Comparison of ENCODE assay signal across 22 cellular contexts in the genomic region with DNA sequence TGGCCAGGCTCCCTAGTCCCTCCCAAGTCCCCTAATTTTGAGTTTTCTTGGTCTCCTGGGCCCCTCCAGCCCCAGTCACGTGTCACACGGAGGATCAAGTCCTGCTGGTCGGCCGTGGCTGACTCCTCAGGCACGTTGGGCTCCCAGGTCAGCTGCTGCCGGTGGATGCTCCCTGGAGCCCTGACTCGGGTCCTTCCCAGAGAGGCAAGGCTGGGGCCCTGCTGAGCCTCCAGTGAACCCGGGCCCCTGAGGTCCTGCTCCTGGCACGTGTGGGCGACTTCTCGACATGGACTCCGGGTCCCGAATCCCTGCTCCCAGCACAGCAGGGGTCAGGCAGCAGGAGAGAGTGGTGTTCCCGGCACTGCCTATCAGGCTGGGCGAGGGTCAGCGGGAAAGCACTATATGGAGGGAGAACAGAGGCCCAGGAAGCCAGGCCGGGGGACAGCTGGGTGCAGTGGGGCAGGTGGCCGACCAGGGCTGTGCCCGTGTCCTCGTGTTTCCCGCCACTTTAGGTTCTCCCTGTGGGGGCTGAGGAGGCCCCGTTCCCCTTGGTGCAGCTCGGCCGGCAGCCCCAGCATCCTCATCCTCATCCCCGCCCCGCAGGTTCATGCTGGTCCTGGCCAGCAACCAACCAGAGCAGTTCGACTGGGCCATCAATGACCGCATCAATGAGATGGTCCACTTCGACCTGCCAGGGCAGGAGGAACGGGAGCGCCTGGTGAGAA. TPM values are rescaled to one million over a fixed set of nuclear protein-coding genes. Genes with fewer than 3 reads are reported as not detected.
"Had no signal": no experiment of that assay in that cellular context is flagged by ENCODE, and none has a peak within 500 bp of the region (broad histone marks: within the 10 kb centered on the region; RNA-seq: fewer than 3 reads in every experiment).

No MANE protein-coding gene starts in this region.

- H3K4me1 Mint-ChIP-seq: immature natural killer cell; memory B cell; naive B cell; nephron; stimulated activated naive B cell treated with anti-CD40 and anti-IgM and Interleukin-4, amounts not matched to agents 10 μg/mL and 1 μg/mL and 100 μg/mL, for 72 hours had no signal

- H3K27ac Mint-ChIP-seq: dendritic cell treated with granulocyte-macrophage colony-stimulating factor and Interleukin-4, amounts not matched to agents 40 ng/mL and 50 ng/mL, for 4 days; effector memory CD8-positive, alpha-beta T cell; immature natural killer cell; memory B cell; nephron; stimulated activated naive B cell treated with anti-CD40 and anti-IgM and Interleukin-4, amounts not matched to agents 10 μg/mL and 1 μg/mL and 100 μg/mL, for 72 hours had no signal

- H3K9me3 ChIP-seq: thyroid gland had no signal

- H3K4me1 ChIP-seq: esophagus muscularis mucosa, gastroesophageal sphincter, left ventricle myocardium inferior, lower lobe of right lung, spleen, thyroid gland, upper lobe of left lung, uterus had no signal

- DNase-seq: effector memory CD8-positive, alpha-beta T cell; glutamatergic neuron; immature natural killer cell; left ventricle myocardium inferior; lower lobe of right lung; midbrain; naive B cell; spleen; stimulated activated CD4-positive, alpha-beta T cell treated with anti-CD3 and anti-CD28 coated beads, Interleukin-15, amount 100 ng/mL, for 24 hours; stimulated activated CD4-positive, alpha-beta T cell treated with anti-CD3 and anti-CD28 coated beads, Interleukin-1b, Interleukin-23, amount 100 ng/mL, for 48 hours; stimulated activated CD4-positive, alpha-beta T cell treated with anti-CD3 and anti-CD28 coated beads, Interleukin-4, amount 100 ng/mL, for 24 hours; stimulated activated naive B cell treated with anti-CD40 and anti-IgM and Interleukin-4, amounts not matched to agents 10 μg/mL and 1 μg/mL and 100 μg/mL, for 72 hours; thyroid gland; uterus had no signal

- H3K4me3 Mint-ChIP-seq: dendritic cell treated with granulocyte-macrophage colony-stimulating factor and Interleukin-4, amounts not matched to agents 40 ng/mL and 50 ng/mL, for 4 days; effector memory CD8-positive, alpha-beta T cell; immature natural killer cell; memory B cell; naive B cell; nephron; stimulated activated naive B cell treated with anti-CD40 and anti-IgM and Interleukin-4, amounts not matched to agents 10 μg/mL and 1 μg/mL and 100 μg/mL, for 72 hours had no signal

- H3K27me3 Mint-ChIP-seq: dendritic cell treated with granulocyte-macrophage colony-stimulating factor and Interleukin-4, amounts not matched to agents 40 ng/mL and 50 ng/mL, for 4 days; effector memory CD8-positive, alpha-beta T cell; memory B cell; naive B cell; stimulated activated naive B cell treated with anti-CD40 and anti-IgM and Interleukin-4, amounts not matched to agents 10 μg/mL and 1 μg/mL and 100 μg/mL, for 72 hours had no signal

- H3K9me3 Mint-ChIP-seq: effector memory CD8-positive, alpha-beta T cell had no signal

- H3K4me3 ChIP-seq: esophagus muscularis mucosa, gastroesophageal sphincter, left ventricle myocardium inferior, lower lobe of right lung, spleen, thyroid gland, upper lobe of left lung, uterus had no signal

- H3K36me3 ChIP-seq: uterus had no signal

- H3K27me3 ChIP-seq: esophagus muscularis mucosa, gastroesophageal sphincter, spleen, thyroid gland, upper lobe of left lung, uterus had no signal

- ATAC-seq: effector memory CD8-positive, alpha-beta T cell; gastroesophageal sphincter; lower lobe of right lung; sciatic nerve; stimulated activated naive B cell treated with anti-CD40 and anti-IgM and Interleukin-4, amounts not matched to agents 10 μg/mL and 1 μg/mL and 100 μg/mL, for 72 hours had no signal

- H3K27ac ChIP-seq: epithelial cell of prostate, esophagus muscularis mucosa, gastroesophageal sphincter, left ventricle myocardium inferior, lower lobe of right lung, spleen, thyroid gland, upper lobe of left lung, uterus had no signal

RNA-seq across cellular contexts. Expression of gene TMEM240, which starts 13.2 kb away (rescaled TPM):
- polyA plus RNA-seq: immature natural killer cell had no signal
